In genomic region chr17:28290703-28291102, GRCh38 we compare ENCODE assay signal across 2 cellular contexts.
A peak's percentile ranks its signal among the peaks of the same experiment; 100 is the strongest.
TF ChIP-seq lines count a peak whose summit lies in the region.

No MANE protein-coding gene starts in this region.

TF ChIP-seq in A549, 52 proteins besides CTCF, POLR2A, EP300 and RAD21:
- TF ChIP-seq MAFK (IDR thresholded peaks at IDR 0.05; ENCODE audit: partially characterized antibody) (peak; percentile 44), ATOH8 (CRISPR knock-in tag; IDR thresholded peaks at IDR 0.05; ENCODE audit: low read depth) (no peak)

TF ChIP-seq in K562, 482 proteins besides CTCF, POLR2A, EP300 and RAD21:
- TF ChIP-seq, protein P1, sequence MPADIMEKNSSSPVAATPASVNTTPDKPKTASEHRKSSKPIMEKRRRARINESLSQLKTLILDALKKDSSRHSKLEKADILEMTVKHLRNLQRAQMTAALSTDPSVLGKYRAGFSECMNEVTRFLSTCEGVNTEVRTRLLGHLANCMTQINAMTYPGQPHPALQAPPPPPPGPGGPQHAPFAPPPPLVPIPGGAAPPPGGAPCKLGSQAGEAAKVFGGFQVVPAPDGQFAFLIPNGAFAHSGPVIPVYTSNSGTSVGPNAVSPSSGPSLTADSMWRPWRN (IDR thresholded peaks at IDR 0.05; ENCODE audit: low read depth), result no peak
- TF ChIP-seq C11orf30 (IDR thresholded peaks at IDR 0.05; ENCODE audit: low read depth), result peak; percentile 8; the same call in 1 of the 2 replicates
